ENCODE assay signal across 2 cellular contexts in the genomic region with DNA sequence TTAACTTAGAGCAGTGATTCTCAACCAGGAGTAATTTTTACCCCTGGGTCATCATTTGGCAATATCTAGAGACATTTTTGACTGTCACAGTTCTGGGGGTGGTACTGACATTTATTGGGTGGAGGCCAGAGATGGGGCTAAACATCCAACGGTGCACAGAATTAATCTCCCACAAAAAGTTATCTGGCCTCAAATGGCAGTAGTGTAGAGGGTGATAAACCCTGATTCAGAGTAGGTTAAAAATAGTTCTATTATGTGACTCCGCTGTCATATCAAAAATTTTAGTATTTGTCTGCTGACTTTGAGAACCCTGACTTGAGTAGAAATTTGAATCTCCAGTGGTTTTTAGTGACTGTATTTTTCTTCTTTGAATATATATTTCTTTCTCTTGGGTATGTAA.
TF ChIP-seq lines count a peak whose summit lies in the region.

No MANE protein-coding gene starts in this region.

TF ChIP-seq in GM12878, 131 proteins besides CTCF, POLR2A, EP300 and RAD21:
- no peak for TF ChIP-seq NFYA (IDR thresholded peaks at IDR 0.05; ENCODE audit: borderline replicate concordance, low read depth, low read length)
- TF ChIP-seq, protein P1, sequence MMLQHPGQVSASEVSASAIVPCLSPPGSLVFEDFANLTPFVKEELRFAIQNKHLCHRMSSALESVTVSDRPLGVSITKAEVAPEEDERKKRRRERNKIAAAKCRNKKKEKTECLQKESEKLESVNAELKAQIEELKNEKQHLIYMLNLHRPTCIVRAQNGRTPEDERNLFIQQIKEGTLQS (IDR thresholded peaks at IDR 0.05; ENCODE audit: borderline replicate concordance, extremely low read depth, low read depth, low read length): no peak
- TF ChIP-seq ETV6 (conservative IDR thresholded peaks at IDR 0.05 in 1 of 2, IDR thresholded peaks at IDR 0.05 in 1 of 2; ENCODE audit: borderline replicate concordance in 1 of 2, low read depth in 1 of 2): no peak
- no peak for TF ChIP-seq KDM1A (IDR thresholded peaks at IDR 0.05; ENCODE audit: borderline replicate concordance)
- no peak for TF ChIP-seq HDAC6 (IDR thresholded peaks at IDR 0.05; ENCODE audit: unreplicated experiment)
- TF ChIP-seq DPF2 (IDR thresholded peaks at IDR 0.05): no peak
TF ChIP-seq in GM12878: peak in this region for 0.

TF ChIP-seq in GM23338, 12 proteins besides CTCF, POLR2A, EP300 and RAD21:
- TF ChIP-seq ZNF331 (CRISPR knock-in tag; IDR thresholded peaks at IDR 0.05; ENCODE audit: low read depth) (no peak), ZNF462 (CRISPR knock-in tag; IDR thresholded peaks at IDR 0.05) (no peak), STAT1 (IDR thresholded peaks at IDR 0.05; ENCODE audit: unreplicated experiment) (no peak), EZH2phosphoT487 (IDR thresholded peaks at IDR 0.05; ENCODE audit: unreplicated experiment) (no peak), JUNB (IDR thresholded peaks at IDR 0.05; ENCODE audit: unreplicated experiment) (no peak), EZH2 (IDR thresholded peaks at IDR 0.05; ENCODE audit: low read depth, unreplicated experiment) (no peak)
